In the genomic region with DNA sequence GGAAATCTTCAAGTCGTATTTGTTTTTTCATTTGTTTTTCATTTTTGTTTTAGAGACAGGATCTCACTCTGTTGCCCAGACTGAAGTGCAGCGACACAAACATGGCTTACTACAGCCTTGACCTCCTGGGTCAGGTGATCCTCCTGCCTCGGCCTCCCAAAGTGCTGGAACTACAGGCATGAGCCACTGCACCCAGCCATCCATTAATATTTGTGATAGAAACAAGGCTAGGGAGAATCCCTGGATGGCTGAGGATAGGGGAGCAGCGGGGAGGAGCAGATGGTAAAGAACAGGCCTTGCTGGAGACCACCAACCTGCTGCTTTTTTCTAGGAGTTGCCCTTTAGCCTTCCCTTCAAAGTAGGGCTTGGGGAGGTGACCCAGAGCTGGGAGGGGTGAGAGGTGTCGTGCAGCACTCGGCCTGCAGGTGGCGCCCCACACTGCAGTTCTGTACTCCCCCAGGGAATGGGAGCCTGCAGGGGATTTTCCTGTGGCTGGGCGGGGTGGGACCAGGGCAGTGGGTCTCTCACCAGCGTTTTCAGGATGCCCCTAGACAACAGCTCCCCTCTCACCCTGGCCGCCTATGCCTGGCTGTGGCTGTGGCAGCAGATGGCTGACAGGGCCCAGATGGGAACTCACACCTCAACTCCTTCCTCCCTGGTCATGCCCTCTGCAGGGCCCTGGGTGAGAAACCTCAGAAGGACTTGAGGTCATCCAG, we compare ENCODE assay signal across 8 cellular contexts. TPM values are rescaled to one million over a fixed set of nuclear protein-coding genes. Genes with fewer than 3 reads are reported as not detected.
A peak's percentile ranks its signal among the peaks of the same experiment; 100 is the strongest.
DNase-seq lines count a peak whose midpoint lies in the region; ATAC-seq, FAIRE-seq and TF ChIP-seq lines count a peak whose summit lies in the region.

No MANE protein-coding gene starts in this region.

- DNase-seq in BJ (ENCODE audit: low read depth) = no peak
- DNase-seq in GM19239 (ENCODE audit: insufficient read length, low spot score) = no peak
- peak; percentile 11 for DNase-seq in NCI-H226
- DNase-seq in activated CD8-positive, alpha-beta T cell treated with anti-CD3 and anti-CD28 coated beads, Interleukin-2, amount 10 ng/mL, durations not matched to agents 7 days and 5 days = peak; percentile 77
- peak; percentile 37 to 64 (median 49) for DNase-seq in effector memory CD4-positive, alpha-beta T cell
- peak; percentile 49 to 87 for DNase-seq in mesothelial cell of epicardium (ENCODE audit: low spot score in 2 of 2, unreplicated experiment in 2 of 2)
- DNase-seq in stimulated activated CD8-positive, alpha-beta memory T cell treated with anti-CD3 and anti-CD28 coated beads, Interleukin-4, amount 100 ng/mL, for 4 hours (ENCODE audit: low read depth in 2 of 2, low spot score in 1 of 2) = peak; percentile 43 to 50

- H3K27me3 Mint-ChIP-seq in activated CD8-positive, alpha-beta T cell treated with anti-CD3 and anti-CD28 coated beads, Interleukin-2, amount 10 ng/mL, durations not matched to agents 7 days and 5 days (ENCODE audit: low read depth) = peaks cover 9% of the 10 kb centered on the region
- H3K27me3 Mint-ChIP-seq in mesothelial cell of epicardium (ENCODE audit: low read depth) = peaks cover 13% of the 10 kb centered on the region

- peak; percentile 89 for FAIRE-seq in GM19239 (lab: Jason Lieb, UNC)

- POLR2A ChIA-PET in BJ (lab: Charles Lee) = no interaction called here
- POLR2A ChIA-PET in activated CD8-positive, alpha-beta T cell treated with anti-CD3 and anti-CD28 coated beads, Interleukin-2, amount 10 ng/mL, durations not matched to agents 7 days and 5 days (lab: Charles Lee) = no interaction called here

- H3K9me3 Mint-ChIP-seq in activated CD8-positive, alpha-beta T cell treated with anti-CD3 and anti-CD28 coated beads, Interleukin-2, amount 10 ng/mL, durations not matched to agents 7 days and 5 days (ENCODE audit: insufficient read depth) = no peaks in the 10 kb centered on the region
- no peaks in the 10 kb centered on the region for H3K9me3 Mint-ChIP-seq in mesothelial cell of epicardium

- H3K4me1 Mint-ChIP-seq in activated CD8-positive, alpha-beta T cell treated with anti-CD3 and anti-CD28 coated beads, Interleukin-2, amount 10 ng/mL, durations not matched to agents 7 days and 5 days (ENCODE audit: low read depth) = no peaks in the 10 kb centered on the region
- H3K4me1 Mint-ChIP-seq in mesothelial cell of epicardium = no peaks in the 10 kb centered on the region

- H3K4me3 Mint-ChIP-seq in activated CD8-positive, alpha-beta T cell treated with anti-CD3 and anti-CD28 coated beads, Interleukin-2, amount 10 ng/mL, durations not matched to agents 7 days and 5 days = no peak overlapping the region
- no peak overlapping the region for H3K4me3 Mint-ChIP-seq in mesothelial cell of epicardium

- H3K9me3 ChIP-seq in effector memory CD4-positive, alpha-beta T cell (ENCODE audit: control insufficient read depth, low read length) = no peaks in the 10 kb centered on the region

- no peak overlapping the region for H3K27ac Mint-ChIP-seq in activated CD8-positive, alpha-beta T cell treated with anti-CD3 and anti-CD28 coated beads, Interleukin-2, amount 10 ng/mL, durations not matched to agents 7 days and 5 days
- H3K27ac Mint-ChIP-seq in mesothelial cell of epicardium = no peak overlapping the region

- H3K36me3 Mint-ChIP-seq in activated CD8-positive, alpha-beta T cell treated with anti-CD3 and anti-CD28 coated beads, Interleukin-2, amount 10 ng/mL, durations not matched to agents 7 days and 5 days (ENCODE audit: low read depth) = no peaks in the 10 kb centered on the region
- H3K36me3 Mint-ChIP-seq in mesothelial cell of epicardium = no peaks in the 10 kb centered on the region

- peak; percentile 95 for ATAC-seq in activated CD8-positive, alpha-beta T cell treated with anti-CD3 and anti-CD28 coated beads, Interleukin-2, amount 10 ng/mL, durations not matched to agents 7 days and 5 days
- no peak for ATAC-seq in HG02763 (IDR thresholded peaks at IDR 0.05; ENCODE audit: unreplicated experiment)

- peaks cover 12% of the 10 kb centered on the region for H3K27me3 ChIP-seq in BJ (ENCODE audit: control insufficient read depth, insufficient read depth, low read length)
- H3K27me3 ChIP-seq in effector memory CD4-positive, alpha-beta T cell (replicated peaks; ENCODE audit: control insufficient read depth, insufficient read depth, low read length, poor library complexity, severe bottlenecking) = no peaks in the 10 kb centered on the region

- CTCF ChIA-PET in BJ (lab: Yijun Ruan, JAX) = interaction anchor here (0.6 to 4.6 kb wide), 36 partner anchors 9 to 512 kb away, joined by 3 to 38 read pairs (median 4); partner anchors contain the start of genes CDH23 and VSIR
- CTCF ChIA-PET in activated CD8-positive, alpha-beta T cell treated with anti-CD3 and anti-CD28 coated beads, Interleukin-2, amount 10 ng/mL, durations not matched to agents 7 days and 5 days (lab: Charles Lee) = interaction anchor here (0.6 to 3.6 kb wide), 22 partner anchors 8 to 430 kb away, joined by 3 to 31 read pairs (median 4); no protein-coding TSS in a partner anchor

- H3K36me3 ChIP-seq in BJ (ENCODE audit: control insufficient read depth, insufficient read depth, low read length) = no peaks in the 10 kb centered on the region
- H3K36me3 ChIP-seq in effector memory CD4-positive, alpha-beta T cell (ENCODE audit: control insufficient read depth, insufficient read depth, low read length) = no peaks in the 10 kb centered on the region

- TF ChIP-seq CTCF in BJ (IDR thresholded peaks at IDR 0.05; ENCODE audit: insufficient read depth, low read depth, low read length) (peak; percentile 97), mesothelial cell of epicardium (IDR thresholded peaks at IDR 0.05; ENCODE audit: unreplicated experiment) (peak; percentile 95)

- no peak overlapping the region for H3K4me3 ChIP-seq in BJ (ENCODE audit: low read depth, low read length)
- no peak overlapping the region for H3K4me3 ChIP-seq in effector memory CD4-positive, alpha-beta T cell (ENCODE audit: insufficient read depth, low read depth, low read length, poor library complexity, severe bottlenecking)

- no peaks in the 10 kb centered on the region for H3K4me1 ChIP-seq in effector memory CD4-positive, alpha-beta T cell (ENCODE audit: control insufficient read depth, insufficient read depth, low read length, poor library complexity, severe bottlenecking)

- H3K27ac ChIP-seq in effector memory CD4-positive, alpha-beta T cell (ENCODE audit: insufficient read depth, low read length, poor library complexity, severe bottlenecking) = no peak overlapping the region

RNA-seq across cellular contexts. Expression of gene CDH23, which starts 12.6 kb away (rescaled TPM):
- 0.02 and 0.05 TPM in 2 replicates for polyA plus RNA-seq in BJ (2011; rRNA removed)
- 0.14 and 0.21 TPM in 2 replicates for polyA minus RNA-seq in BJ (2011; rRNA and poly(A)+ RNA removed)
- 1 to 10 TPM; 4.7 to 4.9 TPM for total RNA-seq in activated CD8-positive, alpha-beta T cell treated with anti-CD3 and anti-CD28 coated beads, Interleukin-2, amount 10 ng/mL, durations not matched to agents 7 days and 5 days
- total RNA-seq in mesothelial cell of epicardium = 2.5 to 2.9 TPM (median 2.9 TPM) in 3 replicates

Comparison
In these comparisons a context has a peak if more than half of its experiments do, and no peak if none do; other contexts are left out.
1. DNase-seq: peak in NCI-H226 (single experiment), activated CD8-positive, alpha-beta T cell treated with anti-CD3 and anti-CD28 coated beads, Interleukin-2, amount 10 ng/mL, durations not matched to agents 7 days and 5 days (single experiment), effector memory CD4-positive, alpha-beta T cell (3 of 3), mesothelial cell of epicardium (2 of 2) and stimulated activated CD8-positive, alpha-beta memory T cell treated with anti-CD3 and anti-CD28 coated beads, Interleukin-4, amount 100 ng/mL, for 4 hours (2 of 2); none in BJ (single experiment) and GM19239 (single experiment).